In the genomic region with DNA sequence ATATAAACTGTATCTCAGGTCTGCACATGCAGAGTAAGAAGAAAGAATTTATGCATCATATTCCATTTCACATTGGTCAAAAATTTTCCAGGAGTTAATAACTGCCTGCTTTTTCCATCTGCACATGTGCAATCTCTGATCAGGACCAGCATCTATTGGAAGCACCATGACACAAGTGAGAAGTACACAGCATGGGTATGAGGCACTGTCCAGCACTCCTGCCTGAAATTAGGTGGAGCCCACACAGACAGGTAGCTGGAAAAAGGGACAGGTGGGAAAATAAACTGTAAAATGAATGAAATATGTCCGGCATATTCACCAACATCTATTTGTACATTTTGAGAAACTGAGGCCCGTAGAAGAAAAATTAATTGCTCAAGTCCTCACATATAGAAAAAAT, we compare ENCODE assay signal across 8 cellular contexts.
"Had no signal": no experiment of that assay in that cellular context is flagged by ENCODE, and none has a peak within 500 bp of the region (broad histone marks: within the 10 kb centered on the region; RNA-seq: fewer than 3 reads in every experiment).

No MANE protein-coding gene starts in this region.

- FAIRE-seq: G401.6, GM12878, GM12891, GM12892, GM18507, GM19239 had no signal

- DNase-seq: GDM1, GF-D8 had no signal

- ATAC-seq: GM12878 had no signal

- H3K4me3 ChIP-seq: GM12878 had no signal
